Comparison of ENCODE assay signal across 8 cellular contexts in genomic region chrX:23773601-23774175, GRCh38. TPM values are rescaled to one million over a fixed set of nuclear protein-coding genes. Genes with fewer than 3 reads are reported as not detected.
DNase-seq lines count a peak whose midpoint lies in the region; ATAC-seq and TF ChIP-seq lines count a peak whose summit lies in the region.

No MANE protein-coding gene starts in this region.

- POLR2A ChIA-PET in CD4-positive, alpha-beta memory T cell (lab: Charles Lee; ENCODE audit: partially characterized antibody) = interaction anchor here (0.9 to 3.3 kb wide), 5 partner anchors 9 to 280 kb away, joined by 3 to 48 read pairs (median 3); partner anchors contain the start of genes ACOT9, APOO, CXorf58 and SAT1
- POLR2A ChIA-PET in activated CD4-positive, alpha-beta memory T cell treated with anti-CD3 and anti-CD28 coated beads for 36 hours (lab: Charles Lee) = interaction anchor here (0.5 to 1.5 kb wide), 3 partner anchors 9 to 96 kb away, joined by 3 to 5 read pairs (median 4); partner anchors contain the start of gene SAT1

- no peaks in the 10 kb centered on the region for H3K9me3 ChIP-seq in CD4-positive, alpha-beta memory T cell (ENCODE audit: control insufficient read depth in 1 of 2, low read length in 2 of 2)
- no peaks in the 10 kb centered on the region for H3K9me3 ChIP-seq in smooth muscle cell (replicated peaks; ENCODE audit: low read depth)

- H3K4me3 ChIP-seq in CD4-positive, alpha-beta memory T cell (ENCODE audit: low read length in 2 of 2) = no peak overlapping the region
- H3K4me3 ChIP-seq in smooth muscle cell = no peak overlapping the region

- H3K4me3 Mint-ChIP-seq in CD4-positive, alpha-beta memory T cell = peak overlapping the region; percentile 67 to 80 (median 72)
- H3K4me3 Mint-ChIP-seq in activated CD4-positive, alpha-beta memory T cell treated with anti-CD3 and anti-CD28 coated beads for 36 hours = peak overlapping the region; percentile 5
- peak overlapping the region; percentile 62 for H3K4me3 Mint-ChIP-seq in natural killer cell

- no peaks in the 10 kb centered on the region for H3F3A ChIP-seq in smooth muscle cell (ENCODE audit: low read depth)

- CTCF ChIA-PET in CD4-positive, alpha-beta memory T cell (lab: Charles Lee; ENCODE audit: partially characterized antibody) = interaction anchor here (1.0 to 1.6 kb wide), 3 partner anchors 9 to 280 kb away, joined by 4 to 12 read pairs (median 4); partner anchors contain the start of gene SAT1
- CTCF ChIA-PET in activated CD4-positive, alpha-beta memory T cell treated with anti-CD3 and anti-CD28 coated beads for 36 hours (lab: Charles Lee) = interaction anchor here (1.6 to 1.7 kb wide), 2 partner anchors 10 to 128 kb away, joined by 6 to 10 read pairs; partner anchors contain the start of gene SAT1

- no peaks in the 10 kb centered on the region for H3K27me3 Mint-ChIP-seq in CD4-positive, alpha-beta memory T cell
- no peaks in the 10 kb centered on the region for H3K27me3 Mint-ChIP-seq in activated CD4-positive, alpha-beta memory T cell treated with anti-CD3 and anti-CD28 coated beads for 36 hours
- no peaks in the 10 kb centered on the region for H3K27me3 Mint-ChIP-seq in natural killer cell (ENCODE audit: low read depth in 2 of 2)

- no peaks in the 10 kb centered on the region for H3K27me3 ChIP-seq in CD4-positive, alpha-beta memory T cell (ENCODE audit: insufficient read depth, low read length)
- no peaks in the 10 kb centered on the region for H3K27me3 ChIP-seq in smooth muscle cell (ENCODE audit: low read depth)

- peak; percentile 60 to 79 (median 76) for DNase-seq in CD4-positive, alpha-beta memory T cell
- DNase-seq in activated CD4-positive, alpha-beta memory T cell treated with anti-CD3 and anti-CD28 coated beads for 36 hours = peak; percentile 57
- DNase-seq in natural killer cell = no peak
- DNase-seq in NCI-H1694 (lab: John Stamatoyannopoulos, UW) = no peak
- no peak for DNase-seq in Right ventricle myocardium superior
- DNase-seq in smooth muscle cell (lab: John Stamatoyannopoulos, UW; ENCODE audit: unreplicated experiment) = no peak

- H3K36me3 ChIP-seq in CD4-positive, alpha-beta memory T cell (ENCODE audit: insufficient read depth, low read length) = no peaks in the 10 kb centered on the region
- no peaks in the 10 kb centered on the region for H3K36me3 ChIP-seq in smooth muscle cell (ENCODE audit: low read depth)

- peaks cover 17% of the 10 kb centered on the region for H3K4me1 ChIP-seq in CD4-positive, alpha-beta memory T cell (ENCODE audit: insufficient read depth, low read length)
- no peaks in the 10 kb centered on the region for H3K4me1 ChIP-seq in smooth muscle cell (ENCODE audit: low read depth)

- no peak for TF ChIP-seq CTCF in natural killer cell (IDR thresholded peaks at IDR 0.05)
- no peak for TF ChIP-seq CTCF in smooth muscle cell (IDR thresholded peaks at IDR 0.05; ENCODE audit: borderline replicate concordance, insufficient read depth, poor library complexity, severe bottlenecking)

- no peak overlapping the region for H3K9ac ChIP-seq in smooth muscle cell (ENCODE audit: low read depth)

- peak; percentile 81 for ATAC-seq in GM19468 (IDR thresholded peaks at IDR 0.05; ENCODE audit: extremely low read depth, unreplicated experiment)
- ATAC-seq in HG03521 (IDR thresholded peaks at IDR 0.05; ENCODE audit: unreplicated experiment) = peak; percentile 64
- ATAC-seq in natural killer cell = peak; percentile 96 to 98 (median 98)
- no peak for ATAC-seq in Right ventricle myocardium superior (ENCODE audit: poor library complexity)

- no peaks in the 10 kb centered on the region for H3K9me3 Mint-ChIP-seq in CD4-positive, alpha-beta memory T cell
- no peaks in the 10 kb centered on the region for H3K9me3 Mint-ChIP-seq in activated CD4-positive, alpha-beta memory T cell treated with anti-CD3 and anti-CD28 coated beads for 36 hours
- H3K9me3 Mint-ChIP-seq in natural killer cell = no peaks in the 10 kb centered on the region

- H3K27ac Mint-ChIP-seq in CD4-positive, alpha-beta memory T cell = peak overlapping the region; percentile 83 to 97 (median 96)
- H3K27ac Mint-ChIP-seq in activated CD4-positive, alpha-beta memory T cell treated with anti-CD3 and anti-CD28 coated beads for 36 hours = peak overlapping the region; percentile 87
- peak overlapping the region; percentile 89 to 94 for H3K27ac Mint-ChIP-seq in natural killer cell

- peak overlapping the region; percentile 77 for H3K27ac ChIP-seq in CD4-positive, alpha-beta memory T cell (ENCODE audit: low read depth, low read length)
- no peak overlapping the region for H3K27ac ChIP-seq in smooth muscle cell (ENCODE audit: low read depth)

- H2AFZ ChIP-seq in smooth muscle cell (ENCODE audit: low read depth) = no peak overlapping the region

- intact Hi-C loops in CD4-positive, alpha-beta memory T cell (cut with micrococcal nuclease) = loop anchor here (1.0 kb wide), 2 partner anchors 8 to 17 kb away; no protein-coding TSS in a partner anchor
- intact Hi-C loops in activated CD4-positive, alpha-beta memory T cell treated with anti-CD3 and anti-CD28 coated beads for 36 hours (cut with micrococcal nuclease) = loop anchor here (1.0 kb wide), 1 partner anchor 8 kb away; no protein-coding TSS in a partner anchor
- intact Hi-C loops in natural killer cell (cut with micrococcal nuclease) (loop anchor here (1.0 kb wide), 1 partner anchor 8 kb away; no protein-coding TSS in a partner anchor), Right ventricle myocardium superior (cut with DNase I) (no loop called here)

- no peak overlapping the region for H3K4me2 ChIP-seq in smooth muscle cell

- 87% methylated on average over 3 of the region's 3 CpGs for WGBS in smooth muscle cell (ENCODE audit: low lambda C conversion rate)

- H3K79me2 ChIP-seq in smooth muscle cell (ENCODE audit: low read depth) = no peaks in the 10 kb centered on the region

- H3K36me3 Mint-ChIP-seq in CD4-positive, alpha-beta memory T cell = no peaks in the 10 kb centered on the region
- H3K36me3 Mint-ChIP-seq in activated CD4-positive, alpha-beta memory T cell treated with anti-CD3 and anti-CD28 coated beads for 36 hours = no peaks in the 10 kb centered on the region
- H3K36me3 Mint-ChIP-seq in natural killer cell = no peaks in the 10 kb centered on the region

- peaks cover 3 to 18% (median 8%) of the 10 kb centered on the region in 4 donors for H3K4me1 Mint-ChIP-seq in CD4-positive, alpha-beta memory T cell
- peaks cover 11% of the 10 kb centered on the region for H3K4me1 Mint-ChIP-seq in activated CD4-positive, alpha-beta memory T cell treated with anti-CD3 and anti-CD28 coated beads for 36 hours (ENCODE audit: low read depth)
- peaks cover 10 to 11% of the 10 kb centered on the region in 2 donors for H3K4me1 Mint-ChIP-seq in natural killer cell

- H4K20me1 ChIP-seq in smooth muscle cell (ENCODE audit: low read depth) = no peaks in the 10 kb centered on the region

RNA-seq across cellular contexts. Expression of gene SAT1, which starts 9.3 kb away (rescaled TPM):
- 100 to 1,000 TPM; 139 to 145 TPM for total RNA-seq in CD4-positive, alpha-beta memory T cell
- 100 to 1,000 TPM; 127 to 134 TPM for polyA plus RNA-seq in CD4-positive, alpha-beta memory T cell
- total RNA-seq in activated CD4-positive, alpha-beta memory T cell treated with anti-CD3 and anti-CD28 coated beads for 36 hours = 100 to 1,000 TPM; 205 to 209 TPM
- 100 to 1,000 TPM; 276 to 667 (median 524) TPM for total RNA-seq in natural killer cell
- total RNA-seq in Right ventricle myocardium superior = 111 TPM
- total RNA-seq in smooth muscle cell = 683 and 777 TPM in 2 replicates
- 399 and 781 TPM in 2 replicates for polyA plus RNA-seq in smooth muscle cell

RNA-seq across cellular contexts. Expression of gene ACOT9, which starts 30.6 kb away (rescaled TPM):
- total RNA-seq in CD4-positive, alpha-beta memory T cell = 10 to 100 TPM; 21.2 to 25.2 TPM
- polyA plus RNA-seq in CD4-positive, alpha-beta memory T cell = 10 to 100 TPM; 22.5 to 28.1 TPM
- total RNA-seq in activated CD4-positive, alpha-beta memory T cell treated with anti-CD3 and anti-CD28 coated beads for 36 hours = 10 to 100 TPM; 50.2 to 52.1 TPM
- total RNA-seq in natural killer cell (10 to 100 TPM; 20.0 to 24.9 (median 21.4) TPM), Right ventricle myocardium superior (44.5 TPM), smooth muscle cell (60.8 and 73.2 TPM in 2 replicates)
- polyA plus RNA-seq in smooth muscle cell = 55.4 and 57.4 TPM in 2 replicates

Comparison
In these comparisons a context has a peak if more than half of its experiments do, and no peak if none do; other contexts are left out.
1. DNase-seq: peak in CD4-positive, alpha-beta memory T cell (5 of 5) and activated CD4-positive, alpha-beta memory T cell treated with anti-CD3 and anti-CD28 coated beads for 36 hours (single experiment); none in natural killer cell (single experiment), NCI-H1694 (single experiment), Right ventricle myocardium superior (single experiment) and smooth muscle cell (single experiment).
2. H3K4me3 Mint-ChIP-seq: peak in every context shown above with its lines; median percentile 72 in CD4-positive, alpha-beta memory T cell; 62 in natural killer cell; 5 in activated CD4-positive, alpha-beta memory T cell treated with anti-CD3 and anti-CD28 coated beads for 36 hours.
3. Peak in every context shown above with its lines, with median percentiles within 50 percentile points of each other: H3K27ac Mint-ChIP-seq.